Comparison of ENCODE assay signal across 15 cellular contexts in the genomic region with DNA sequence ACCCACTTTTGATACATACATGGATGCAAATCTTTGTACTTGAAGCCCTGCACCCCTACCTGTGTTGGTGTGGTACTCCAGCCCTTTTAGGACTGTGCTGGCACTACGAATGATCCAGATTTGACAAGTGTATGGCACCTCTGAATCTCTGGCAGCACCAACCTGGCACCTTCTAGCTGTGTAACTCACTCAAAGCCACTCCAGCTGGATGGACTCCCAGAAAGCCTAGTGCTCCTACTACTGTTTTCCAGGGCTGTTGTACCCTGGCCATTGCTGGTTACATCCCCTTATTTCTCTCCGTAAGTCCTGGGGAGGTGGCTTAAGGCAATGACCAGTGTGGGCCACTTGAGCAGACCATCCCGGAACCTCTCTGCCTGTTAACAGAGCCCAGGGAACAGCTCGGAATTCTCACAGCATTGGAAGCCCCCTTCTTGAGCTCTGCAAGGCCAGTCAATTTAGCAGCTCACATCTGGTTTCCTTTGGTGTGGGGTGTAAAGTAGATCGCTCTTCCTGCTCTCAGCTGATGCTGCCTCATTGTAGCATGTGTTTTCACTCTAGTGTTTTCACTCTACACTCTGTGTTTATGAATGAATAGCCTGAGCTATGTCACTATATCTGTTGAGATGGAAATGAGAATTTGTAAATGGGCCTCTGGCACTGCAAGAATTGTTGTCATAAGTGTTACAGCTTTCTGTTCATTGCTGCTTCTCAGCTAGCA. TPM values are rescaled to one million over a fixed set of nuclear protein-coding genes. Genes with fewer than 3 reads are reported as not detected.
A peak's percentile ranks its signal among the peaks of the same experiment; 100 is the strongest.
DNase-seq lines count a peak whose midpoint lies in the region; ATAC-seq and TF ChIP-seq lines count a peak whose summit lies in the region.
"Had no signal": no experiment of that assay in that cellular context is flagged by ENCODE, and none has a peak within 500 bp of the region (broad histone marks: within the 10 kb centered on the region; RNA-seq: fewer than 3 reads in every experiment).

No MANE protein-coding gene starts in this region.

- H3K9me3 ChIP-seq in HEK293 (ENCODE audit: control insufficient read depth, insufficient read depth, low read depth, low read length) = no peaks in the 10 kb centered on the region
- no peaks in the 10 kb centered on the region for H3K9me3 ChIP-seq in cardiac muscle cell (ENCODE audit: low read depth)
- no peaks in the 10 kb centered on the region for H3K9me3 ChIP-seq in stomach
- H3K9me3 ChIP-seq: left lung had no signal

- H3K4me3 ChIP-seq in HEK293 (ENCODE audit: low read depth, low read length) (no peak overlapping the region), cardiac muscle cell (no peak overlapping the region), stomach (no peak overlapping the region)
- H3K4me3 ChIP-seq: left lung, neural progenitor cell had no signal

- POLR2A ChIA-PET in HEK293 (lab: Yijun Ruan, JAX) = no interaction called here
- POLR2A ChIA-PET in activated naive CD8-positive, alpha-beta T cell treated with anti-CD3 and anti-CD28 coated beads, Interleukin-2, amount 10 ng/mL, durations not matched to agents 7 days and 5 days (lab: Charles Lee) = no interaction called here

- H3K27ac ChIP-seq in HEK293 (ENCODE audit: extremely low read depth, low read depth, low read length) = no peak overlapping the region
- peak overlapping the region; percentile 2 for H3K27ac ChIP-seq in cardiac muscle cell
- H3K27ac ChIP-seq in foreskin keratinocyte = no peak overlapping the region
- peak overlapping the region in 1 of 5 donors; percentile 22 for H3K27ac ChIP-seq in stomach
- H3K27ac ChIP-seq: neural progenitor cell had no signal

- no peak for TF ChIP-seq CTCF in HEK293 (tag by site-specific recombination; IDR thresholded peaks at IDR 0.05)
- TF ChIP-seq CTCF in cardiac muscle cell (IDR thresholded peaks at IDR 0.05; ENCODE audit: low read depth, low read length) = no peak
- TF ChIP-seq CTCF in progenitor cell of endocrine pancreas (IDR thresholded peaks at IDR 0.05; ENCODE audit: unreplicated experiment) = no peak
- no peak for TF ChIP-seq CTCF in foreskin keratinocyte (conservative IDR thresholded peaks at IDR 0.05)
- TF ChIP-seq CTCF in stomach (IDR thresholded peaks at IDR 0.05) = no peak

- H3K4me3 Mint-ChIP-seq in activated naive CD8-positive, alpha-beta T cell treated with anti-CD3 and anti-CD28 coated beads, Interleukin-2, amount 10 ng/mL, durations not matched to agents 7 days and 5 days = no peak overlapping the region
- H3K4me3 Mint-ChIP-seq in progenitor cell of endocrine pancreas (ENCODE audit: low read depth) = no peak overlapping the region
- H3K4me3 Mint-ChIP-seq: neural progenitor cell; stimulated activated naive CD8-positive, alpha-beta T cell treated with anti-CD3 and anti-CD28 coated beads, Interleukin-15, Interleukin-2, amounts not matched to agents 100 ng/mL and 50 ng/mL, for 24 hours had no signal

- no peaks in the 10 kb centered on the region for H3K9me3 Mint-ChIP-seq in activated naive CD8-positive, alpha-beta T cell treated with anti-CD3 and anti-CD28 coated beads, Interleukin-2, amount 10 ng/mL, durations not matched to agents 7 days and 5 days
- H3K9me3 Mint-ChIP-seq in progenitor cell of endocrine pancreas (ENCODE audit: low read depth) = no peaks in the 10 kb centered on the region
- H3K9me3 Mint-ChIP-seq: neural progenitor cell; stimulated activated naive CD8-positive, alpha-beta T cell treated with anti-CD3 and anti-CD28 coated beads, Interleukin-15, Interleukin-2, amounts not matched to agents 100 ng/mL and 50 ng/mL, for 24 hours had no signal

- H3K4me1 ChIP-seq in HEK293 (ENCODE audit: control insufficient read depth, insufficient read depth, low read length) (no peaks in the 10 kb centered on the region), cardiac muscle cell (ENCODE audit: low read depth) (no peaks in the 10 kb centered on the region), foreskin keratinocyte (no peaks in the 10 kb centered on the region), stomach (peaks cover 0 to 32% (median 9%) of the 10 kb centered on the region in 4 donors)
- H3K4me1 ChIP-seq: left lung, neural progenitor cell had no signal

- H3K27me3 ChIP-seq in cardiac muscle cell = no peaks in the 10 kb centered on the region
- no peaks in the 10 kb centered on the region for H3K27me3 ChIP-seq in foreskin keratinocyte
- no peaks in the 10 kb centered on the region for H3K27me3 ChIP-seq in stomach
- H3K27me3 ChIP-seq: left lung, neural progenitor cell had no signal

- intact Hi-C loops in stomach (cut with DNase I; ENCODE audit: low total_unique reads) = no loop called here

- CTCF ChIA-PET in HEK293 (lab: Yijun Ruan, JAX) = interaction anchor here (0.6 kb wide), 1 partner anchor 461 kb away, joined by 6 read pairs; no protein-coding TSS in a partner anchor

- peaks cover 34% of the 10 kb centered on the region for H3K36me3 Mint-ChIP-seq in activated naive CD8-positive, alpha-beta T cell treated with anti-CD3 and anti-CD28 coated beads, Interleukin-2, amount 10 ng/mL, durations not matched to agents 7 days and 5 days
- H3K36me3 Mint-ChIP-seq in progenitor cell of endocrine pancreas (ENCODE audit: insufficient read depth) = peaks cover 20% of the 10 kb centered on the region

- ATAC-seq in activated naive CD8-positive, alpha-beta T cell treated with anti-CD3 and anti-CD28 coated beads, Interleukin-2, amount 10 ng/mL, durations not matched to agents 7 days and 5 days (ENCODE audit: low read depth) = no peak
- no peak for ATAC-seq in foreskin keratinocyte
- ATAC-seq: left lung had no signal

- TF ChIP-seq POLR2A in stomach (IDR thresholded peaks at IDR 0.05) = no peak

- peak overlapping the region; percentile 32 for H3K27ac Mint-ChIP-seq in activated naive CD8-positive, alpha-beta T cell treated with anti-CD3 and anti-CD28 coated beads, Interleukin-2, amount 10 ng/mL, durations not matched to agents 7 days and 5 days
- peak overlapping the region; percentile 82 for H3K27ac Mint-ChIP-seq in progenitor cell of endocrine pancreas
- H3K27ac Mint-ChIP-seq: neural progenitor cell; stimulated activated naive CD8-positive, alpha-beta T cell treated with anti-CD3 and anti-CD28 coated beads, Interleukin-15, Interleukin-2, amounts not matched to agents 100 ng/mL and 50 ng/mL, for 24 hours had no signal

- TF ChIP-seq EP300 in stomach (IDR thresholded peaks at IDR 0.05) = no peak

- H3K4me1 Mint-ChIP-seq in activated naive CD8-positive, alpha-beta T cell treated with anti-CD3 and anti-CD28 coated beads, Interleukin-2, amount 10 ng/mL, durations not matched to agents 7 days and 5 days = peaks cover 9% of the 10 kb centered on the region
- H3K4me1 Mint-ChIP-seq in progenitor cell of endocrine pancreas (ENCODE audit: low read depth) = no peaks in the 10 kb centered on the region

- H3K36me3 ChIP-seq in HEK293 (ENCODE audit: control insufficient read depth in 2 of 2, insufficient read depth in 1 of 2, low read length in 2 of 2) = peaks cover 6 to 63% of the 10 kb centered on the region in 2 experiments
- peaks cover 8% of the 10 kb centered on the region for H3K36me3 ChIP-seq in cardiac muscle cell
- H3K36me3 ChIP-seq in stomach = peaks cover 23 to 76% (median 45%) of the 10 kb centered on the region in 4 donors
- H3K36me3 ChIP-seq: neural progenitor cell had no signal

- no peak for DNase-seq in activated naive CD8-positive, alpha-beta T cell treated with anti-CD3 and anti-CD28 coated beads, Interleukin-2, amount 10 ng/mL, durations not matched to agents 7 days and 5 days
- DNase-seq in cardiac muscle cell (ENCODE audit: low read depth in 1 of 2, low spot score in 1 of 2) (no peak), progenitor cell of endocrine pancreas (ENCODE audit: low spot score, unreplicated experiment) (no peak), foreskin keratinocyte (no peak), EL (no peak), stomach (no peak), GM03348 (ENCODE audit: low spot score) (no peak)
- DNase-seq: activated CD4-positive, alpha-beta T cell treated with anti-CD3 and anti-CD28 coated beads for 4 hours; activated T-cell treated with anti-CD3 and anti-CD28 coated beads, Interleukin-2, amount 50 U/mL, for 1 hour; left lung; NCI-H2029; NCI-H526 treated with DMSO at 0.1 percent for 48 hours had no signal

- H3K27me3 Mint-ChIP-seq in activated naive CD8-positive, alpha-beta T cell treated with anti-CD3 and anti-CD28 coated beads, Interleukin-2, amount 10 ng/mL, durations not matched to agents 7 days and 5 days = no peaks in the 10 kb centered on the region
- H3K27me3 Mint-ChIP-seq in progenitor cell of endocrine pancreas = no peaks in the 10 kb centered on the region
- H3K27me3 Mint-ChIP-seq: stimulated activated naive CD8-positive, alpha-beta T cell treated with anti-CD3 and anti-CD28 coated beads, Interleukin-15, Interleukin-2, amounts not matched to agents 100 ng/mL and 50 ng/mL, for 24 hours had no signal

- 71 to 94% (median 88%) methylated on average over 5 of the region's 5 CpGs for WGBS in stomach, 5 donors

TF ChIP-seq in HEK293, 187 proteins besides CTCF, POLR2A, EP300 and RAD21:
- TF ChIP-seq ZBTB48 (tag by site-specific recombination; IDR thresholded peaks at IDR 0.05) (no peak), ZBTB17 (tag by site-specific recombination; IDR thresholded peaks at IDR 0.05) (peak; percentile 25; the same call in 1 of the 2 replicates)
TF ChIP-seq in HEK293: peak in this region for 1.

RNA-seq across cellular contexts. Expression of a gene that starts 12.2 kb away (rescaled TPM):
- 10 to 100 TPM; 10.3 to 12.2 TPM for total RNA-seq in activated naive CD8-positive, alpha-beta T cell treated with anti-CD3 and anti-CD28 coated beads, Interleukin-2, amount 10 ng/mL, durations not matched to agents 7 days and 5 days
- 1.2 and 4.5 TPM in 2 replicates for total RNA-seq in cardiac muscle cell
- polyA plus RNA-seq in cardiac muscle cell = 1.1 and 1.4 TPM in 2 replicates
- total RNA-seq in progenitor cell of endocrine pancreas = 9.7 and 11.9 TPM in 2 replicates
- total RNA-seq in foreskin keratinocyte = 4.3 and 4.4 TPM in 2 replicates
- polyA plus RNA-seq in foreskin keratinocyte = 5.5 and 8.1 TPM in 2 replicates
- 10 to 100 TPM in 4 of 5 donors, 1 to 10 TPM in 1; 7.6 to 24.3 (median 14.9) TPM for total RNA-seq in stomach
- polyA plus RNA-seq in stomach = 10 to 100 TPM in 2 of 3 donors, 1 to 10 TPM in 1; 9.8 to 13.8 (median 12.1) TPM

RNA-seq across cellular contexts. Expression of a gene that starts 36.6 kb away (rescaled TPM):
- total RNA-seq in activated naive CD8-positive, alpha-beta T cell treated with anti-CD3 and anti-CD28 coated beads, Interleukin-2, amount 10 ng/mL, durations not matched to agents 7 days and 5 days = 10 to 100 TPM; 38.4 to 42.1 TPM
- 18.5 and 21.7 TPM in 2 replicates for total RNA-seq in cardiac muscle cell
- polyA plus RNA-seq in cardiac muscle cell = 5.6 and 6.6 TPM in 2 replicates
- 46.6 and 48.4 TPM in 2 replicates for total RNA-seq in progenitor cell of endocrine pancreas
- total RNA-seq in foreskin keratinocyte = 27.5 and 29.8 TPM in 2 replicates
- 35.9 and 36.5 TPM in 2 replicates for polyA plus RNA-seq in foreskin keratinocyte
- total RNA-seq in stomach = 100 to 1,000 TPM in 1 of 5 donors, 10 to 100 TPM in 3, 1 to 10 TPM in 1; 6.4 to 151 (median 25.0) TPM
- polyA plus RNA-seq in stomach = 10 to 100 TPM in 1 of 3 donors, 1 to 10 TPM in 2; 8.7 to 17.1 (median 9.2) TPM
